Comparison of ENCODE assay signal across 12 cellular contexts in the genomic region with DNA sequence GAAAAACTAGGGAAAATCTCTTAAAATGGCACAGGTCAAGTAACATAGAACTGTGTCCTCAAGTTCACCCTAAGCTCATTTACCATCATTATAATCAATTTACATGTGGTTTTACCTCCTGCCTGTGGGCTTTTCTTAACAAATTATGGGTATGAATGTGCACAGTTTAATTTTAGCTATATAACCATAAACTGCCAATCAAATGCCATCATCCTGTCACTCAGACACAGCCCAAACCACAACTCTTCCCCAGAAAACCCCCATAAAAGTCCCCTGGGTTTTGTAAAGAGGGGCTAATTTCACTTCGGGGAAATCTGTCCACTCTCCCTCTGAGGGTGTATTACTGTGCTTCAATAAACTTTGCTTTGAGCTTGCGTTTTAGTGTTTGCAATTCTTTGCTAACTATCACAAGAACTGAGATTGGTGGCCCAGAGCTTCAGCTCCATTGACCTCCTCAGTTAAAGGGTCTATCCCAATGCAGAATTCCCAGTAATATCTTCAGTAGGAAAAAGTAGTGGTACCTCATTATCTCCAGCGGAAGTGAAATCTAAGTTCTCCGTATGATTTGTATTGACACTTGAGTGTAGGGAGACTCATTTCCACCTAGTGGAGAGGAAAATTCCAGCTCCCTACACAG.
A peak's percentile ranks its signal among the peaks of the same experiment; 100 is the strongest.
DNase-seq lines count a peak whose midpoint lies in the region; ATAC-seq and TF ChIP-seq lines count a peak whose summit lies in the region.
"Had no signal": no experiment of that assay in that cellular context is flagged by ENCODE, and none has a peak within 500 bp of the region (broad histone marks: within the 10 kb centered on the region; RNA-seq: fewer than 3 reads in every experiment).

No MANE protein-coding gene starts in this region.

- intact Hi-C loops in activated B cell treated with CpG ODN at 0.5 μM for 24 hours (cut with micrococcal nuclease) = no loop called here

- no peak for DNase-seq in activated B cell treated with CpG ODN at 0.5 μM for 24 hours
- no peak for DNase-seq in natural killer cell treated with Interleukin-12 subunit alpha and Interleukin-12 subunit beta and Interleukin-15 and Interleukin-18, amount 100 ng/mL, for 72 hours (ENCODE audit: low spot score)
- no peak for DNase-seq in NCI-H510A treated with DMSO at 0.1 percent for 48 hours (lab: John Stamatoyannopoulos, UW)
- no peak for DNase-seq in NCI-H2107 (lab: John Stamatoyannopoulos, UW)
- no peak for DNase-seq in SHP77 treated with DMSO at 0.1 percent for 48 hours (lab: John Stamatoyannopoulos, UW)
- DNase-seq: activated T-cell treated with anti-CD3 and anti-CD28 coated beads, Interleukin-2, amount 50 U/mL, for 1 hour; Caco-2 had no signal

- peaks cover 7% of the 10 kb centered on the region for H3K4me1 Mint-ChIP-seq in activated B cell treated with CpG ODN at 0.5 μM for 24 hours
- H3K4me1 Mint-ChIP-seq in natural killer cell treated with Interleukin-12 subunit alpha and Interleukin-12 subunit beta and Interleukin-15 and Interleukin-18, amount 100 ng/mL, for 72 hours (ENCODE audit: low read depth in 2 of 2) = no peaks in the 10 kb centered on the region
- H3K4me1 Mint-ChIP-seq: brain, mesothelial cell of epicardium had no signal

- H3K27ac Mint-ChIP-seq in activated B cell treated with CpG ODN at 0.5 μM for 24 hours = no peak overlapping the region
- H3K27ac Mint-ChIP-seq in natural killer cell treated with Interleukin-12 subunit alpha and Interleukin-12 subunit beta and Interleukin-15 and Interleukin-18, amount 100 ng/mL, for 72 hours = no peak overlapping the region
- H3K27ac Mint-ChIP-seq: brain, mesothelial cell of epicardium had no signal

- no peak for TF ChIP-seq CTCF in activated B cell treated with CpG ODN at 0.5 μM for 24 hours (IDR thresholded peaks at IDR 0.05)

- H3K4me3 Mint-ChIP-seq in activated B cell treated with CpG ODN at 0.5 μM for 24 hours = no peak overlapping the region
- H3K4me3 Mint-ChIP-seq in natural killer cell treated with Interleukin-12 subunit alpha and Interleukin-12 subunit beta and Interleukin-15 and Interleukin-18, amount 100 ng/mL, for 72 hours = no peak overlapping the region
- H3K4me3 Mint-ChIP-seq: brain, mesothelial cell of epicardium had no signal

- POLR2A ChIA-PET in activated B cell treated with CpG ODN at 0.5 μM for 24 hours (lab: Charles Lee) = no interaction called here

- peaks cover 4% of the 10 kb centered on the region for H3K9me3 Mint-ChIP-seq in activated B cell treated with CpG ODN at 0.5 μM for 24 hours
- peaks cover 18% of the 10 kb centered on the region for H3K9me3 Mint-ChIP-seq in natural killer cell treated with Interleukin-12 subunit alpha and Interleukin-12 subunit beta and Interleukin-15 and Interleukin-18, amount 100 ng/mL, for 72 hours

- no peaks in the 10 kb centered on the region for H3K36me3 Mint-ChIP-seq in activated B cell treated with CpG ODN at 0.5 μM for 24 hours (ENCODE audit: low read depth)
- H3K36me3 Mint-ChIP-seq in natural killer cell treated with Interleukin-12 subunit alpha and Interleukin-12 subunit beta and Interleukin-15 and Interleukin-18, amount 100 ng/mL, for 72 hours = peaks cover 10% of the 10 kb centered on the region
- H3K36me3 Mint-ChIP-seq: mesothelial cell of epicardium had no signal

- ATAC-seq in GM18868 (IDR thresholded peaks at IDR 0.05; ENCODE audit: unreplicated experiment) = peak; percentile 88
- peak; percentile 82 for ATAC-seq in GM21529 (IDR thresholded peaks at IDR 0.05; ENCODE audit: unreplicated experiment)
- ATAC-seq in HG03064 (IDR thresholded peaks at IDR 0.05; ENCODE audit: low read depth, unreplicated experiment) = peak; percentile 70
- peak; percentile 69 for ATAC-seq in activated B cell treated with CpG ODN at 0.5 μM for 24 hours (ENCODE audit: low read depth)
- no peak for ATAC-seq in natural killer cell treated with Interleukin-12 subunit alpha and Interleukin-12 subunit beta and Interleukin-15 and Interleukin-18, amount 100 ng/mL, for 72 hours

- H3K27me3 Mint-ChIP-seq in activated B cell treated with CpG ODN at 0.5 μM for 24 hours = no peaks in the 10 kb centered on the region
- no peaks in the 10 kb centered on the region for H3K27me3 Mint-ChIP-seq in natural killer cell treated with Interleukin-12 subunit alpha and Interleukin-12 subunit beta and Interleukin-15 and Interleukin-18, amount 100 ng/mL, for 72 hours
- H3K27me3 Mint-ChIP-seq: brain had no signal

- CTCF ChIA-PET in activated B cell treated with CpG ODN at 0.5 μM for 24 hours (lab: Charles Lee) = no interaction called here

Comparison
In these comparisons a context has a peak if more than half of its experiments do, and no peak if none do; other contexts are left out.
1. ATAC-seq: peak in GM18868 (single experiment), GM21529 (single experiment), HG03064 (single experiment) and activated B cell treated with CpG ODN at 0.5 μM for 24 hours (single experiment); none in natural killer cell treated with Interleukin-12 subunit alpha and Interleukin-12 subunit beta and Interleukin-15 and Interleukin-18, amount 100 ng/mL, for 72 hours (0 of 2).